In the genomic region with DNA sequence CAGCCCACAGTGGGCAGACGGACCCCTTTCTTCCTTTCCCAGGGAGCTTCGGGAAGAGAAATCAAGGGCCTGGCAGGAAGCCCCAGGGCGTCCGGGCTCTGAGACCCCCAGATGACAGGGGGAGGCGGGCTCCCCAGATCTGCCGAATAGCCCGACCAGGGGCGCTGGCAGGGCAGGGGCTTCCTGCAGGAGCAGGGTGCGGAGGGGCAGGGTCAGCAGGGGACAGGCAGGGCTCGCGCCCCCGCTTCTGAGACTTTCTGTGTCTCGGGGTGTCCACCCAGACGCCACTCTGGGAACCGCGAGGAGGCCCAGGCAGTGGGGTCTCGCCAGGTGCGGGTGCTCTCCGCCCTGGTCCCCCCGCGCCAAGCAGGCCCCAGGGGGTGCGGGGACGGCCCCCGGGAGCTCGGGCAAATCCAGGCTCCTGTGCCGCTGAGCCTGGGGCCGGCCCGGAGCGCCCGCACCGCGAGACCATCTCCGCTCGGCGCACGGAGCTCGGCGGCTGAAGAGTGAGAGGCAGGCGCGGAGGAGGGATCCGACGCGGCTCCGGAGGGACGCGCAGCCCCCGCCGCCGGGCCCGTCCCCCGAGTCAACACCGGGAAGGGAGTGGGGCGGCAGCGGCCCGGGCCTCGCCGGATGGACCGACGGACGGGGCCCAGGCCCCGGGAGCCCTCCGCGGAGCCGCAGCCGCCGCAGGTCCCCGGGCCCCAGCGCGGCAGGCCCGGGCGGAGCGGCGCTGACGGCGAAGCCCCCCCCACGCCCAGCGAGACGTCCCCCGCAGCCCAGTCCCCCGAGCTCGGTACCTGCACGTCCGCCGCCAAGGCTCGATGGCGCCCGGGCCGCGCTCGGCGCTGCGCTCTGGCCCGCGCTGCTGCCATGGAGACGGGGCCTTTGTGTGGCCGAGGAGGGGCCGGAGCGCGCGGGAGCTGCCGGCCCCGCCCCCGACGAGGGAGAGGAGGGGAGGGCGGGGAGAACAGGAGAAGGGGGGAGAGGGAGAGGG, we compare ENCODE assay signal across 1 cellular context.
TF ChIP-seq lines count a peak whose summit lies in the region.

Gene PLXNB2 (minus strand): TSS at position 894 of the 997 bp plus-strand sequence. CDS start 17,062 bp downstream, outside the sequence.

TF ChIP-seq in K562, 482 proteins besides CTCF, POLR2A, EP300 and RAD21 (continued from another document):
- TF ChIP-seq ZBTB49 (CRISPR knock-in tag; IDR thresholded peaks at IDR 0.05; ENCODE audit: borderline replicate concordance) (no peak), PHB2 (IDR thresholded peaks at IDR 0.05; ENCODE audit: low read depth) (no peak), KLF16 (IDR thresholded peaks at IDR 0.05) (no peak), ETV5 (CRISPR knock-in tag; IDR thresholded peaks at IDR 0.05; ENCODE audit: low read depth) (no peak), RBM25 (IDR thresholded peaks at IDR 0.05; ENCODE audit: low read depth, low read length, severe bottlenecking) (no peak), USF2 (CRISPR knock-in tag; IDR thresholded peaks at IDR 0.05) (no peak), GATAD2B (IDR thresholded peaks at IDR 0.05; ENCODE audit: borderline replicate concordance) (peak; percentile 60; the same call in 1 of the 2 replicates), SIN3B (IDR thresholded peaks at IDR 0.05; ENCODE audit: low read depth) (peak; percentile 32; the same call in 1 of the 2 replicates), TGIF2 (CRISPR knock-in tag; IDR thresholded peaks at IDR 0.05) (0 out of 2 replicates have a peak, but pooled peaks have one; percentile 46), CREM (IDR thresholded peaks at IDR 0.05; ENCODE audit: low read depth) (no peak), ZKSCAN3 (CRISPR knock-in tag; IDR thresholded peaks at IDR 0.05) (no peak), RNF2 (IDR thresholded peaks at IDR 0.05) (no peak), RBBP5 (IDR thresholded peaks at IDR 0.05; ENCODE audit: borderline replicate concordance, insufficient read depth, low read length, poor library complexity, severe bottlenecking) (peak; percentile 38), RUNX1 (IDR thresholded peaks at IDR 0.05; ENCODE audit: low read depth) (no peak), PCBP2 (IDR thresholded peaks at IDR 0.05; ENCODE audit: low read depth, low read length, poor library complexity, severe bottlenecking) (no peak), CAMTA2 (CRISPR knock-in tag; conservative IDR thresholded peaks at IDR 0.05) (no peak), ZNF217 (CRISPR knock-in tag; IDR thresholded peaks at IDR 0.05) (no peak), ZNF707 (CRISPR knock-in tag; conservative IDR thresholded peaks at IDR 0.05) (no peak), POLR2G (IDR thresholded peaks at IDR 0.05; ENCODE audit: low read depth, low read length) (peak; percentile 69), MCM7 (IDR thresholded peaks at IDR 0.05) (no peak), EGR1 (conservative IDR thresholded peaks at IDR 0.05) (no peak), NONO (IDR thresholded peaks at IDR 0.05; ENCODE audit: low read depth in 2 of 2, low read length in 1 of 2) (peak in 1 of 2 experiments; percentile 23; a peak in 1 of 4 replicates)
- TF ChIP-seq, protein P1, sequence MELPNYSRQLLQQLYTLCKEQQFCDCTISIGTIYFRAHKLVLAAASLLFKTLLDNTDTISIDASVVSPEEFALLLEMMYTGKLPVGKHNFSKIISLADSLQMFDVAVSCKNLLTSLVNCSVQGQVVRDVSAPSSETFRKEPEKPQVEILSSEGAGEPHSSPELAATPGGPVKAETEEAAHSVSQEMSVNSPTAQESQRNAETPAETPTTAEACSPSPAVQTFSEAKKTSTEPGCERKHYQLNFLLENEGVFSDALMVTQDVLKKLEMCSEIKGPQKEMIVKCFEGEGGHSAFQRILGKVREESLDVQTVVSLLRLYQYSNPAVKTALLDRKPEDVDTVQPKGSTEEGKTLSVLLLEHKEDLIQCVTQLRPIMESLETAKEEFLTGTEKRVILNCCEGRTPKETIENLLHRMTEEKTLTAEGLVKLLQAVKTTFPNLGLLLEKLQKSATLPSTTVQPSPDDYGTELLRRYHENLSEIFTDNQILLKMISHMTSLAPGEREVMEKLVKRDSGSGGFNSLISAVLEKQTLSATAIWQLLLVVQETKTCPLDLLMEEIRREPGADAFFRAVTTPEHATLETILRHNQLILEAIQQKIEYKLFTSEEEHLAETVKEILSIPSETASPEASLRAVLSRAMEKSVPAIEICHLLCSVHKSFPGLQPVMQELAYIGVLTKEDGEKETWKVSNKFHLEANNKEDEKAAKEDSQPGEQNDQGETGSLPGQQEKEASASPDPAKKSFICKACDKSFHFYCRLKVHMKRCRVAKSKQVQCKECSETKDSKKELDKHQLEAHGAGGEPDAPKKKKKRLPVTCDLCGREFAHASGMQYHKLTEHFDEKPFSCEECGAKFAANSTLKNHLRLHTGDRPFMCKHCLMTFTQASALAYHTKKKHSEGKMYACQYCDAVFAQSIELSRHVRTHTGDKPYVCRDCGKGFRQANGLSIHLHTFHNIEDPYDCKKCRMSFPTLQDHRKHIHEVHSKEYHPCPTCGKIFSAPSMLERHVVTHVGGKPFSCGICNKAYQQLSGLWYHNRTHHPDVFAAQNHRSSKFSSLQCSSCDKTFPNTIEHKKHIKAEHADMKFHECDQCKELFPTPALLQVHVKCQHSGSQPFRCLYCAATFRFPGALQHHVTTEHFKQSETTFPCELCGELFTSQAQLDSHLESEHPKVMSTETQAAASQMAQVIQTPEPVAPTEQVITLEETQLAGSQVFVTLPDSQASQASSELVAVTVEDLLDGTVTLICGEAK (IDR thresholded peaks at IDR 0.05) = 0 out of 2 replicates have a peak, but pooled peaks have one; percentile 14
- TF ChIP-seq, protein P1 (CRISPR knock-in tag; IDR thresholded peaks at IDR 0.05) = no peak
TF ChIP-seq in K562: peak in this region for 28.
